Comparison of ENCODE assay signal across 1 cellular context in genomic region chr7:1569833-1570632, GRCh38.
A peak's percentile ranks its signal among the peaks of the same experiment; 100 is the strongest.
TF ChIP-seq lines count a peak whose summit lies in the region.

Gene PSMG3 (minus strand): TSS chr7:1570032. CDS start chr7:1569339, 693 bp downstream.

TF ChIP-seq in HepG2, 621 proteins besides CTCF, POLR2A, EP300 and RAD21 (continued from another document and continues in another):
- TF ChIP-seq ZBTB40 (IDR thresholded peaks at IDR 0.05) (peak; percentile 90), ZBTB40 (CRISPR knock-in tag; IDR thresholded peaks at IDR 0.05) (peak; percentile 26; the same call in 1 of the 2 replicates), ZNF678 (CRISPR knock-in tag; IDR thresholded peaks at IDR 0.05) (no peak), ATF7-NPFF (CRISPR knock-in tag; IDR thresholded peaks at IDR 0.05; ENCODE audit: low read depth) (peak; percentile 44; the same call in 1 of the 2 replicates), ZFP62 (CRISPR knock-in tag; IDR thresholded peaks at IDR 0.05) (no peak), ZNF484 (CRISPR knock-in tag; IDR thresholded peaks at IDR 0.05; ENCODE audit: borderline replicate concordance, low read depth) (no peak), KAT8 (CRISPR knock-in tag; IDR thresholded peaks at IDR 0.05) (peak; percentile 96), CEBPG (CRISPR knock-in tag; IDR thresholded peaks at IDR 0.05) (no peak), PRPF4 (IDR thresholded peaks at IDR 0.05; ENCODE audit: low read depth, low read length, poor library complexity, severe bottlenecking) (no peak), MED8 (CRISPR knock-in tag; IDR thresholded peaks at IDR 0.05; ENCODE audit: insufficient replicate concordance) (peak; percentile 80), ZNF569 (CRISPR knock-in tag; IDR thresholded peaks at IDR 0.05; ENCODE audit: borderline replicate concordance) (no peak), SP4 (CRISPR knock-in tag; IDR thresholded peaks at IDR 0.05) (peak; percentile 81), ZNF691 (CRISPR knock-in tag; IDR thresholded peaks at IDR 0.05; ENCODE audit: borderline replicate concordance, low read depth) (peak; percentile 72; the same call in 1 of the 2 replicates), CENPBD1 (CRISPR knock-in tag; IDR thresholded peaks at IDR 0.05; ENCODE audit: borderline replicate concordance, low read depth) (no peak), ZEB1 (IDR thresholded peaks at IDR 0.05; ENCODE audit: insufficient replicate concordance, low read depth) (no peak), CBX1 (IDR thresholded peaks at IDR 0.05; ENCODE audit: low read depth) (no peak), ZNF280B (CRISPR knock-in tag; IDR thresholded peaks at IDR 0.05; ENCODE audit: borderline replicate concordance) (no peak), BCLAF1 (IDR thresholded peaks at IDR 0.05) (no peak), ZBTB43 (CRISPR knock-in tag; conservative IDR thresholded peaks at IDR 0.05) (0 out of 2 replicates have a peak, but pooled peaks have one; percentile 48), ZNF747 (CRISPR knock-in tag; IDR thresholded peaks at IDR 0.05; ENCODE audit: borderline replicate concordance) (0 out of 2 replicates have a peak, but pooled peaks have one; percentile 45), HNRNPLL (IDR thresholded peaks at IDR 0.05; ENCODE audit: low read depth, low read length, poor library complexity, severe bottlenecking) (peak; percentile 80), HNRNPL (IDR thresholded peaks at IDR 0.05; ENCODE audit: low read depth, low read length) (0 out of 2 replicates have a peak, but pooled peaks have one; percentile 27), ZSCAN5A (CRISPR knock-in tag; IDR thresholded peaks at IDR 0.05; ENCODE audit: borderline replicate concordance) (0 out of 2 replicates have a peak, but pooled peaks have one; percentile 18), SP140L (CRISPR knock-in tag; IDR thresholded peaks at IDR 0.05; ENCODE audit: borderline replicate concordance) (peak; percentile 53; the same call in 1 of the 2 replicates), TFE3 (CRISPR knock-in tag; IDR thresholded peaks at IDR 0.05) (peak; percentile 44; the same call in 1 of the 2 replicates), NCOR1 (IDR thresholded peaks at IDR 0.05; ENCODE audit: borderline replicate concordance, low read length) (no peak), CAMTA2 (CRISPR knock-in tag; IDR thresholded peaks at IDR 0.05; ENCODE audit: borderline replicate concordance) (peak; percentile 56; the same call in 1 of the 2 replicates), HES4 (CRISPR knock-in tag; IDR thresholded peaks at IDR 0.05; ENCODE audit: borderline replicate concordance) (no peak), ZNF589 (CRISPR knock-in tag; conservative IDR thresholded peaks at IDR 0.05) (no peak), ZNF430 (CRISPR knock-in tag; IDR thresholded peaks at IDR 0.05) (peak; percentile 60; the same call in 1 of the 2 replicates), GZF1 (CRISPR knock-in tag; IDR thresholded peaks at IDR 0.05) (no peak), SIN3A (IDR thresholded peaks at IDR 0.05; ENCODE audit: borderline replicate concordance, low read depth, low read length) (peak; percentile 68; the same call in 1 of the 2 replicates), ATAD3A (CRISPR knock-in tag; IDR thresholded peaks at IDR 0.05) (no peak), POLR2AphosphoS5 (IDR thresholded peaks at IDR 0.05; ENCODE audit: low read depth, low read length) (peak; percentile 74), ZSCAN22 (CRISPR knock-in tag; IDR thresholded peaks at IDR 0.05) (no peak), TEAD3 (CRISPR knock-in tag; optimal IDR thresholded peaks at IDR 0.05; ENCODE audit: borderline replicate concordance) (peak; percentile 55), SALL1 (CRISPR knock-in tag; IDR thresholded peaks at IDR 0.05) (peak; percentile 67; the same call in 1 of the 2 replicates), MAF1 (CRISPR knock-in tag; IDR thresholded peaks at IDR 0.05; ENCODE audit: borderline replicate concordance) (0 out of 2 replicates have a peak, but pooled peaks have one; percentile 57), IRF9 (CRISPR knock-in tag; IDR thresholded peaks at IDR 0.05; ENCODE audit: borderline replicate concordance) (0 out of 2 replicates have a peak, but pooled peaks have one; percentile 56), ZNF598 (CRISPR knock-in tag; IDR thresholded peaks at IDR 0.05; ENCODE audit: borderline replicate concordance) (peak; percentile 47; the same call in 1 of the 2 replicates)
